10 cellular contexts compared by ENCODE assay signal in genomic region chr21:31201548-31201947, GRCh38.
DNase-seq lines count a peak whose midpoint lies in the region; ATAC-seq, FAIRE-seq and TF ChIP-seq lines count a peak whose summit lies in the region.
"Had no signal": no experiment of that assay in that cellular context is flagged by ENCODE, and none has a peak within 500 bp of the region (broad histone marks: within the 10 kb centered on the region; RNA-seq: fewer than 3 reads in every experiment).

No MANE protein-coding gene starts in this region.

- TF ChIP-seq POLR2A in uterus (IDR thresholded peaks at IDR 0.05), result no peak

- H3K36me3 ChIP-seq in pancreas, result no peaks in the 10 kb centered on the region
- no peaks in the 10 kb centered on the region for H3K36me3 ChIP-seq in uterus

- H3K9me3 ChIP-seq in pancreas, result no peaks in the 10 kb centered on the region
- no peaks in the 10 kb centered on the region for H3K9me3 ChIP-seq in uterus

- 57 to 77% methylated on average over 3 of the region's 3 CpGs for WGBS in pancreas, 2 donors

- peak overlapping the region in 1 of 4 donors; percentile 6 for H3K27ac ChIP-seq in pancreas
- no peak overlapping the region for H3K27ac ChIP-seq in uterus

- TF ChIP-seq CTCF in pancreas (IDR thresholded peaks at IDR 0.05) (no peak), uterus (IDR thresholded peaks at IDR 0.05) (no peak)

- H3K4me3 ChIP-seq in pancreas (no peak overlapping the region), uterus (no peak overlapping the region)

- ATAC-seq in GM18511 (IDR thresholded peaks at IDR 0.05; ENCODE audit: unreplicated experiment) (peak; percentile 84), HG03565 (IDR thresholded peaks at IDR 0.05; ENCODE audit: unreplicated experiment) (peak; percentile 72), pancreas (peak in 3 of 4 donors; percentile 59 to 78 (median 75))
- ATAC-seq: PC-3 had no signal

- no peak for FAIRE-seq in pancreas (lab: Jason Lieb, UNC)

- intact Hi-C loops in pancreas (cut with DNase I) (loop anchor here in 1 of 3 donors (5.0 kb wide), 1 partner anchor 381 kb away; no protein-coding TSS in a partner anchor), uterus (cut with DNase I; ENCODE audit: low total_unique reads) (no loop called here)

- H3K4me1 ChIP-seq in pancreas (peaks cover 0 to 5% (median 0%) of the 10 kb centered on the region in 3 donors), uterus (no peaks in the 10 kb centered on the region)

- H3K27me3 ChIP-seq in pancreas, result peaks cover 0 to 7% (median 1%) of the 10 kb centered on the region in 4 donors
- no peaks in the 10 kb centered on the region for H3K27me3 ChIP-seq in uterus

- DNase-seq in dedifferentiated amniotic fluid mesenchymal stem cell (ENCODE audit: extremely low spot score) (peak; percentile 26), pancreas (no peak), T-helper 2 cell (no peak), uterus (no peak), epidermal melanocyte (ENCODE audit: insufficient read length, low spot score) (no peak), OCI-M2 (lab: John Stamatoyannopoulos, UW; ENCODE audit: unreplicated experiment) (no peak)
- DNase-seq: activated T-cell treated with anti-CD3 and anti-CD28 coated beads, Interleukin-2, amount 50 U/mL, for 1 hour; PC-3 had no signal
